ENCODE assay signal across 8 cellular contexts in genomic region chr13:48828962-48829405, GRCh38.
A peak's percentile ranks its signal among the peaks of the same experiment; 100 is the strongest.
DNase-seq lines count a peak whose midpoint lies in the region; ATAC-seq and TF ChIP-seq lines count a peak whose summit lies in the region.

No MANE protein-coding gene starts in this region.

- peaks cover 20 to 23% of the 10 kb centered on the region in 2 donors for H3K4me1 Mint-ChIP-seq in natural killer cell
- peaks cover 12% of the 10 kb centered on the region for H3K4me1 Mint-ChIP-seq in T-helper 2 cell treated with Interferon-gamma antibody and Interleukin-4, amounts not matched to agents 5 μg/mL and 100 μg/mL, for 36 hours (ENCODE audit: low read depth)

- TF ChIP-seq CTCF in NB4 (IDR thresholded peaks at IDR 0.05; ENCODE audit: low read depth, low read length) (no peak), natural killer cell (IDR thresholded peaks at IDR 0.05) (no peak)

- intact Hi-C loops in natural killer cell (cut with micrococcal nuclease) = no loop called here

- H3K27ac Mint-ChIP-seq in natural killer cell = peak overlapping the region in 1 of 2 donors; percentile 18
- no peak overlapping the region for H3K27ac Mint-ChIP-seq in T-helper 2 cell treated with Interferon-gamma antibody and Interleukin-4, amounts not matched to agents 5 μg/mL and 100 μg/mL, for 36 hours

- DNase-seq in NB4 (ENCODE audit: low read depth) = peak; percentile 17
- DNase-seq in SW480 (ENCODE audit: low spot score) = peak; percentile 80
- no peak for DNase-seq in natural killer cell
- no peak for DNase-seq in T-helper 2 cell treated with Interferon-gamma antibody and Interleukin-4, amounts not matched to agents 5 μg/mL and 100 μg/mL, for 36 hours (ENCODE audit: low spot score)

- no peak for TF ChIP-seq POLR2A in NB4 (IDR thresholded peaks at IDR 0.05; ENCODE audit: extremely low read depth, insufficient read length)

- H3K4me3 Mint-ChIP-seq in natural killer cell = peak overlapping the region; percentile 51
- no peak overlapping the region for H3K4me3 Mint-ChIP-seq in T-helper 2 cell treated with Interferon-gamma antibody and Interleukin-4, amounts not matched to agents 5 μg/mL and 100 μg/mL, for 36 hours

- H3K36me3 Mint-ChIP-seq in natural killer cell = peaks cover 9% of the 10 kb centered on the region
- peaks cover 4% of the 10 kb centered on the region for H3K36me3 Mint-ChIP-seq in T-helper 2 cell treated with Interferon-gamma antibody and Interleukin-4, amounts not matched to agents 5 μg/mL and 100 μg/mL, for 36 hours (ENCODE audit: low read depth)

- H3K4me3 ChIP-seq in NB4 (ENCODE audit: low read depth, low read length) = no peak overlapping the region

- H3K9me3 Mint-ChIP-seq in natural killer cell = peaks cover 5 to 6% of the 10 kb centered on the region in 2 donors
- peaks cover 19% of the 10 kb centered on the region for H3K9me3 Mint-ChIP-seq in T-helper 2 cell treated with Interferon-gamma antibody and Interleukin-4, amounts not matched to agents 5 μg/mL and 100 μg/mL, for 36 hours

- H3K27me3 Mint-ChIP-seq in natural killer cell (ENCODE audit: low read depth in 2 of 2) = peaks cover 27 to 40% of the 10 kb centered on the region in 2 donors
- H3K27me3 Mint-ChIP-seq in T-helper 2 cell treated with Interferon-gamma antibody and Interleukin-4, amounts not matched to agents 5 μg/mL and 100 μg/mL, for 36 hours (ENCODE audit: low read depth) = peaks cover 2% of the 10 kb centered on the region

- ATAC-seq in GM18520 (IDR thresholded peaks at IDR 0.05; ENCODE audit: unreplicated experiment) = peak; percentile 38
- ATAC-seq in natural killer cell = peak in 1 of 3 donors; percentile 22
- ATAC-seq in HG02571 (IDR thresholded peaks at IDR 0.05; ENCODE audit: unreplicated experiment) = no peak
- no peak for ATAC-seq in HG02759 (IDR thresholded peaks at IDR 0.05; ENCODE audit: unreplicated experiment)
- no peak for ATAC-seq in HG03469 (IDR thresholded peaks at IDR 0.05; ENCODE audit: unreplicated experiment)

Comparison
In these comparisons a context has a peak if more than half of its experiments do, and no peak if none do; other contexts are left out.
1. DNase-seq: peak in NB4 (single experiment) and SW480 (single experiment); none in natural killer cell (single experiment) and T-helper 2 cell treated with Interferon-gamma antibody and Interleukin-4, amounts not matched to agents 5 μg/mL and 100 μg/mL, for 36 hours (single experiment).